ENCODE assay signal across 26 cellular contexts in the genomic region with DNA sequence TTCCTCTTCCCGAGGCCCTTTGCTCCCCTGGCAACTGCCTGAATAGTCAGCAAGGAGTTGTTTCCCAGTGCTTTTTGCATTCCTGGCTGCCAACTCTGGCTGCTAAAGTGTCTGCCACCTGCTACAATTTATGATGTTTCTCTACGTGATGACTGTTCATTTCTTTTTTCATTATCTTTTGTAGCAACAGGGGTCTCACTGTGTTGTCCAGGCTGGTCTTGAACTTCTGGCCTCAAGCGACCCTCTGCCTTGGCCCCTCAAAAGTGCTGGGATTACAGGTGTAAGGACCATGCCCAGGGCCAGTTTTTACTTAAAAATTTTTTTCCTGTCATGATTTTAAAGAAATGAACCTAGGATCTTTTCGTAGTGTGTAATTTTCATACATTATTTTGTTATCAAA. TPM values are rescaled to one million over a fixed set of nuclear protein-coding genes. Genes with fewer than 3 reads are reported as not detected.
DNase-seq lines count a peak whose midpoint lies in the region; ATAC-seq, FAIRE-seq and TF ChIP-seq lines count a peak whose summit lies in the region.
"Had no signal": no experiment of that assay in that cellular context is flagged by ENCODE, and none has a peak within 500 bp of the region (broad histone marks: within the 10 kb centered on the region; RNA-seq: fewer than 3 reads in every experiment).

No MANE protein-coding gene starts in this region.

- BruUV-seq in K562 (replicated peaks; lab: Mats Ljungman, UMichigan) (no TSS peak), mammary epithelial cell (replicated peaks; lab: Mats Ljungman, UMichigan) (no TSS peak)

- intact Hi-C loops in K562 (cut with micrococcal nuclease) (no loop called here), mammary epithelial cell (cut with micrococcal nuclease) (no loop called here)

- no peak overlapping the region for H2AFZ ChIP-seq in K562 (ENCODE audit: low read depth, low read length)
- no peak overlapping the region for H2AFZ ChIP-seq in mammary epithelial cell (ENCODE audit: low read depth, low read length)

- WGBS in K562 (ENCODE audit: insufficient coverage, low coverage, missing lambda C conversion rate), result 53% methylated on average over 4 of the region's 4 CpGs
- 83% methylated on average over 4 of the region's 4 CpGs for WGBS in mammary epithelial cell (ENCODE audit: low coverage, missing lambda C conversion rate)

- H3K4me1 ChIP-seq in K562 (replicated peaks in 1 of 2; ENCODE audit: control insufficient read depth in 2 of 2, insufficient read depth in 2 of 2, low read length in 2 of 2), result no peaks in the 10 kb centered on the region
- peaks cover 0 to 41% (median 12%) of the 10 kb centered on the region in 5 donors for H3K4me1 ChIP-seq in subcutaneous abdominal adipose tissue (ENCODE audit: control insufficient read depth in 5 of 5, insufficient read depth in 5 of 5, low read length in 5 of 5)
- H3K4me1 ChIP-seq in mammary epithelial cell (ENCODE audit: insufficient read depth, low read length), result peaks cover 3% of the 10 kb centered on the region
- H3K4me1 ChIP-seq: BE2C, BLaER1 had no signal

- H3K27ac Mint-ChIP-seq in WTC11, result no peak overlapping the region
- H3K27ac Mint-ChIP-seq: CD14-positive monocyte; CD4-positive, alpha-beta memory T cell; CD4-positive, CD25-positive, alpha-beta regulatory T cell had no signal

- no peak for FAIRE-seq in K562 (lab: Jason Lieb, UNC)
- FAIRE-seq: A204.1, GM12878, GM12892, GM18507 had no signal

- TF ChIP-seq RAD21 in K562 (CRISPR knock-in tag; conservative IDR thresholded peaks at IDR 0.05 in 1 of 2, IDR thresholded peaks at IDR 0.05 in 1 of 2), result no peak

- no peaks in the 10 kb centered on the region for H3K9me1 ChIP-seq in K562 (ENCODE audit: control insufficient read depth, insufficient read depth, low read length)

- TF ChIP-seq CTCF in WTC11 (IDR thresholded peaks at IDR 0.05) (no peak), K562 (IDR thresholded peaks at IDR 0.05 in 2 of 3, conservative IDR thresholded peaks at IDR 0.05 in 1 of 3; ENCODE audit: insufficient read depth in 2 of 3, low read depth in 1 of 3, low read length in 3 of 3) (no peak), mammary epithelial cell (conservative IDR thresholded peaks at IDR 0.05 in 1 of 2, IDR thresholded peaks at IDR 0.05 in 1 of 2; ENCODE audit: extremely low read depth in 1 of 2, insufficient read depth in 1 of 2, low read depth in 1 of 2, low read length in 2 of 2) (no peak)

- H3K27me3 ChIP-seq in K562 (ENCODE audit: control insufficient read depth in 2 of 2, insufficient read depth in 2 of 2, low read length in 2 of 2), result no peaks in the 10 kb centered on the region
- H3K27me3 ChIP-seq in subcutaneous abdominal adipose tissue (ENCODE audit: control insufficient read depth in 5 of 5, insufficient read depth in 4 of 5, low read length in 5 of 5), result no peaks in the 10 kb centered on the region
- no peaks in the 10 kb centered on the region for H3K27me3 ChIP-seq in mammary epithelial cell (ENCODE audit: insufficient read depth, low read length)
- H3K27me3 ChIP-seq: BE2C, BLaER1 had no signal

- H3K79me2 ChIP-seq in K562 (ENCODE audit: control insufficient read depth, insufficient read depth, low read length), result peaks cover 39% of the 10 kb centered on the region
- peaks cover 97% of the 10 kb centered on the region for H3K79me2 ChIP-seq in mammary epithelial cell (ENCODE audit: insufficient read depth, low read length)

- CTCF ChIA-PET in WTC11 (lab: Charles Lee) (no interaction called here), K562 (lab: Yijun Ruan, JAX; ENCODE audit: low intra/inter-chr PET ratio) (no interaction called here), mammary epithelial cell (lab: Charles Lee; ENCODE audit: low non-redundant PET) (no interaction called here)

- H3K9ac ChIP-seq in K562 (ENCODE audit: insufficient read depth in 1 of 2, low read depth in 2 of 2, low read length in 2 of 2) (no peak overlapping the region), subcutaneous abdominal adipose tissue (ENCODE audit: low read length in 5 of 5) (no peak overlapping the region), mammary epithelial cell (ENCODE audit: insufficient read depth, low read length) (no peak overlapping the region)
- H3K9ac ChIP-seq: BLaER1 had no signal

- peaks cover 8% of the 10 kb centered on the region for H3K36me3 Mint-ChIP-seq in WTC11

- H3K9me3 ChIP-seq in K562 (replicated peaks; ENCODE audit: control insufficient read depth, insufficient read depth, low read depth, low read length) (no peaks in the 10 kb centered on the region), subcutaneous abdominal adipose tissue (ENCODE audit: control insufficient read depth in 5 of 5, low read length in 5 of 5) (no peaks in the 10 kb centered on the region), mammary epithelial cell (replicated peaks; ENCODE audit: insufficient read depth, low read length) (no peaks in the 10 kb centered on the region)
- H3K9me3 ChIP-seq: BE2C had no signal

- no peaks in the 10 kb centered on the region for H3K4me1 Mint-ChIP-seq in WTC11
- H3K4me1 Mint-ChIP-seq: CD14-positive monocyte had no signal

- H3K27ac ChIP-seq in K562 (ENCODE audit: extremely low read depth, low read depth, low read length) (no peak overlapping the region), subcutaneous abdominal adipose tissue (ENCODE audit: low read depth, low read length) (peak overlapping the region; percentile 12), mammary epithelial cell (ENCODE audit: insufficient read depth, low read depth, low read length) (no peak overlapping the region)
- H3K27ac ChIP-seq: BLaER1 had no signal

- POLR2A ChIA-PET in WTC11 (lab: Charles Lee) (no interaction called here), K562 (lab: Yijun Ruan, JAX) (no interaction called here)

- no peak for TF ChIP-seq EP300 in K562 (IDR thresholded peaks at IDR 0.05; ENCODE audit: low read length)

- no peaks in the 10 kb centered on the region for H3K9me3 Mint-ChIP-seq in WTC11
- H3K9me3 Mint-ChIP-seq: CD8-positive, alpha-beta memory T cell had no signal

- H3K4me3 ChIP-seq in K562 (no peak overlapping the region), subcutaneous abdominal adipose tissue (ENCODE audit: low read depth in 1 of 5, low read length in 5 of 5) (no peak overlapping the region), mammary epithelial cell (replicated peaks in 1 of 3; ENCODE audit: insufficient read depth in 1 of 3, low read depth in 2 of 3, low read length in 3 of 3) (no peak overlapping the region)
- H3K4me3 ChIP-seq: BLaER1, GM12878 had no signal

- H3K36me3 ChIP-seq in K562 (ENCODE audit: control insufficient read depth, insufficient read depth, low read length), result peaks cover 3% of the 10 kb centered on the region; the same call in 2 of the 3 replicates
- peaks cover 0 to 9% (median 0%) of the 10 kb centered on the region in 5 donors for H3K36me3 ChIP-seq in subcutaneous abdominal adipose tissue (ENCODE audit: control insufficient read depth in 5 of 5, insufficient read depth in 5 of 5, low read length in 5 of 5)
- peaks cover 21% of the 10 kb centered on the region for H3K36me3 ChIP-seq in mammary epithelial cell (ENCODE audit: insufficient read depth, low read length)
- H3K36me3 ChIP-seq: BE2C had no signal

- H3K27me3 Mint-ChIP-seq in WTC11 (ENCODE audit: low read depth), result no peaks in the 10 kb centered on the region
- H3K27me3 Mint-ChIP-seq: CD4-positive, alpha-beta memory T cell; CD4-positive, CD25-positive, alpha-beta regulatory T cell; CD8-positive, alpha-beta memory T cell had no signal

- H4K20me1 ChIP-seq in K562 (replicated peaks; ENCODE audit: control insufficient read depth, insufficient read depth, low read length) (no peaks in the 10 kb centered on the region), mammary epithelial cell (ENCODE audit: insufficient read depth, low read length) (no peaks in the 10 kb centered on the region)
- H4K20me1 ChIP-seq: BLaER1 had no signal

- H3K4me3 Mint-ChIP-seq in WTC11, result no peak overlapping the region
- H3K4me3 Mint-ChIP-seq: CD14-positive monocyte; CD4-positive, alpha-beta memory T cell; CD4-positive, CD25-positive, alpha-beta regulatory T cell; CD8-positive, alpha-beta memory T cell had no signal

- dilution Hi-C loops in mammary epithelial cell (cut with HindIII; ENCODE audit: low sequenced_read_pairs), result no loop called here

- TF ChIP-seq POLR2A in K562 (conservative IDR thresholded peaks at IDR 0.05), result no peak

- ATAC-seq in WTC11, result no peak
- no peak for ATAC-seq in K562
- ATAC-seq in HG03342 (IDR thresholded peaks at IDR 0.05; ENCODE audit: unreplicated experiment), result no peak
- ATAC-seq: GM12878 had no signal

- DNase-seq in WTC11 (ENCODE audit: low spot score) (no peak), K562 (ENCODE audit: extremely low read depth in 1 of 4, low spot score in 3 of 4) (no peak), mammary epithelial cell (no peak)
- DNase-seq: 8988T; ACHN; BE2C; C1 segment of cervical spinal cord; CD4-positive, alpha-beta memory T cell; CD4-positive, CD25-positive, alpha-beta regulatory T cell; CD8-positive, alpha-beta memory T cell; COR-L47; DMS 273 treated with DMSO at 0.1 percent for 48 hours; DMS153; DMS53; DMS79; DND-41; EL; GDM1 had no signal

- H3K4me2 ChIP-seq in K562 (ENCODE audit: insufficient read depth, low read length) (no peak overlapping the region), mammary epithelial cell (ENCODE audit: insufficient read depth, low read depth, low read length) (no peak overlapping the region)
- H3K4me2 ChIP-seq: BLaER1 had no signal

- in situ Hi-C loops in K562 (cut with MboI) (no loop called here), mammary epithelial cell (cut with MboI; ENCODE audit: low sequenced_read_pairs in 2 of 2) (no loop called here)

RNA-seq across cellular contexts. Expression of gene EHBP1, which starts 11.3 kb away (rescaled TPM):
- 30.9 to 36.4 TPM (median 35.3 TPM) in 3 replicates for total RNA-seq in WTC11 (2021)
- 56.2 and 142 TPM in 2 replicates for total RNA-seq in K562 (2011; cell fraction: chromatin; rRNA removed; ENCODE audit: low replicate concordance)
- 22.2 and 34.2 TPM in 2 replicates for total RNA-seq in K562 (2011; cell fraction: nucleolus; rRNA removed)
- 48.4 and 56.4 TPM in 2 replicates for total RNA-seq in K562 (2011; cell fraction: nucleoplasm; rRNA removed)
- 18.0 and 19.3 TPM in 2 replicates for total RNA-seq in K562 (2014; rRNA removed)
- total RNA-seq in K562 (2014; rRNA removed; fragmentation: Illumina TruSeq; extraction: Trizol), result 26.4 and 29.4 TPM in 2 replicates
- total RNA-seq in K562 (2015; rRNA removed; fragmentation: Illumina TruSeq; extraction: Trizol), result 18.8 and 23.3 TPM in 2 replicates
- total RNA-seq in K562 (2021), result 23.5 and 25.7 TPM in 2 replicates
- polyA plus RNA-seq in K562 (2011; rRNA removed), result 17.1 and 19.2 TPM in 2 replicates
- polyA plus RNA-seq in K562 (2011; cell fraction: cytosol; rRNA removed), result 3.4 and 7.1 TPM in 2 replicates
- polyA plus RNA-seq in K562 (2011; cell fraction: nucleus; rRNA removed), result 20.8 and 21.1 TPM in 2 replicates
- 18.0 and 20.8 TPM in 2 replicates for polyA plus RNA-seq in K562 (2012)
- polyA plus RNA-seq in K562 (2014; fragmentation: Illumina TruSeq; extraction: Trizol), result 22.0 and 26.6 TPM in 2 replicates
- 1 to 10 TPM; 8.9 to 9.6 TPM for polyA plus RNA-seq in K562 (2014; fragmentation: Nextera tagmentation; extraction: Ambion mirVana)
- polyA plus RNA-seq in K562 (2014; rRNA removed), result 18.4 and 18.5 TPM in 2 replicates
- 66.7 and 79.8 TPM in 2 replicates for polyA minus RNA-seq in K562 (2011; rRNA and poly(A)+ RNA removed)
- polyA minus RNA-seq in K562 (2011; cell fraction: cytosol; rRNA and poly(A)+ RNA removed), result 13.6 and 15.0 TPM in 2 replicates
- polyA minus RNA-seq in K562 (2011; cell fraction: nucleus; rRNA and poly(A)+ RNA removed), result 41.3 and 76.3 TPM in 2 replicates
- total RNA-seq in mammary epithelial cell, result 100 to 1,000 TPM in 1 of 2 donors, 10 to 100 TPM in 1; 46.0 to 101 TPM
- 56.8 TPM for polyA plus RNA-seq in mammary epithelial cell
- polyA minus RNA-seq in mammary epithelial cell, result 156 TPM

Comparison
In these comparisons a context has a peak if more than half of its experiments do, and no peak if none do; other contexts are left out.
1. Of the 49 proteins assayed by ChIP-seq in both K562 and WTC11: peak only in K562: none; only in WTC11: none; in both: ZNF121; in neither: 48.